In genomic region chr2:8475349-8476045, GRCh38 we compare ENCODE assay signal across 9 cellular contexts.
DNase-seq lines count a peak whose midpoint lies in the region; ATAC-seq and TF ChIP-seq lines count a peak whose summit lies in the region.
"Had no signal": no experiment of that assay in that cellular context is flagged by ENCODE, and none has a peak within 500 bp of the region (broad histone marks: within the 10 kb centered on the region; RNA-seq: fewer than 3 reads in every experiment).

No MANE protein-coding gene starts in this region.

- H3K4me1 Mint-ChIP-seq in activated T-helper 1 cell treated with anti-CD3 and anti-CD28 coated beads, Interleukin-12 subunit alpha, Interleukin-12 subunit beta, Interleukin-2, Interleukin-4 antibody, amounts not matched to agents 30 ng/mL and 10 ng/mL and 1 ng/mL, durations not matched to agents 14 hours and 24 hours and 36 hours (ENCODE audit: low read depth): peaks cover 97% of the 10 kb centered on the region

- H3K9me3 Mint-ChIP-seq in activated T-helper 1 cell treated with anti-CD3 and anti-CD28 coated beads, Interleukin-12 subunit alpha, Interleukin-12 subunit beta, Interleukin-2, Interleukin-4 antibody, amounts not matched to agents 30 ng/mL and 10 ng/mL and 1 ng/mL, durations not matched to agents 14 hours and 24 hours and 36 hours: peaks cover 7% of the 10 kb centered on the region
- H3K9me3 Mint-ChIP-seq: dendritic cell treated with granulocyte-macrophage colony-stimulating factor and Interleukin-4, amounts not matched to agents 40 ng/mL and 50 ng/mL, for 4 days had no signal

- POLR2A ChIA-PET in RWPE1 (lab: Yijun Ruan, JAX; ENCODE audit: low non-redundant PET): no interaction called here

- DNase-seq in NCI-H2107 treated with DMSO at 0.1 percent for 48 hours (lab: John Stamatoyannopoulos, UW; ENCODE audit: unreplicated experiment): peak; percentile 69
- DNase-seq in NCI-H2107 (lab: John Stamatoyannopoulos, UW): no peak
- DNase-seq in HT-29 (ENCODE audit: low spot score): peak; percentile 81
- no peak for DNase-seq in activated T-helper 1 cell treated with anti-CD3 and anti-CD28 coated beads, Interleukin-12 subunit alpha, Interleukin-12 subunit beta, Interleukin-2, Interleukin-4 antibody, amounts not matched to agents 30 ng/mL and 10 ng/mL and 1 ng/mL, durations not matched to agents 14 hours and 24 hours and 36 hours (ENCODE audit: low spot score)
- DNase-seq in stimulated activated CD4-positive, alpha-beta T cell treated with anti-CD3 and anti-CD28 coated beads, Interleukin-1b, Interleukin-23, amount 100 ng/mL, for 48 hours: peak; percentile 55
- DNase-seq in RWPE1 (ENCODE audit: low spot score): no peak
- DNase-seq in activated gamma-delta T cell (lab: John Stamatoyannopoulos, UW): no peak

- no peak for TF ChIP-seq CTCF in RWPE1 (conservative IDR thresholded peaks at IDR 0.05; ENCODE audit: low read depth)

- no peak overlapping the region for H3K4me3 Mint-ChIP-seq in activated T-helper 1 cell treated with anti-CD3 and anti-CD28 coated beads, Interleukin-12 subunit alpha, Interleukin-12 subunit beta, Interleukin-2, Interleukin-4 antibody, amounts not matched to agents 30 ng/mL and 10 ng/mL and 1 ng/mL, durations not matched to agents 14 hours and 24 hours and 36 hours
- H3K4me3 Mint-ChIP-seq: dendritic cell treated with granulocyte-macrophage colony-stimulating factor and Interleukin-4, amounts not matched to agents 40 ng/mL and 50 ng/mL, for 4 days had no signal

- H3K27ac Mint-ChIP-seq in activated T-helper 1 cell treated with anti-CD3 and anti-CD28 coated beads, Interleukin-12 subunit alpha, Interleukin-12 subunit beta, Interleukin-2, Interleukin-4 antibody, amounts not matched to agents 30 ng/mL and 10 ng/mL and 1 ng/mL, durations not matched to agents 14 hours and 24 hours and 36 hours: peak overlapping the region; percentile 78
- H3K27ac Mint-ChIP-seq: dendritic cell treated with granulocyte-macrophage colony-stimulating factor and Interleukin-4, amounts not matched to agents 40 ng/mL and 50 ng/mL, for 4 days had no signal

- intact Hi-C loops in activated T-helper 1 cell treated with anti-CD3 and anti-CD28 coated beads, Interleukin-12 subunit alpha, Interleukin-12 subunit beta, Interleukin-2, Interleukin-4 antibody, amounts not matched to agents 30 ng/mL and 10 ng/mL and 1 ng/mL, durations not matched to agents 14 hours and 24 hours and 36 hours (cut with micrococcal nuclease): loop anchor here (1.0 to 5.0 kb wide), 2 partner anchors 68 to 238 kb away; no protein-coding TSS in a partner anchor

- H3K27me3 Mint-ChIP-seq in activated T-helper 1 cell treated with anti-CD3 and anti-CD28 coated beads, Interleukin-12 subunit alpha, Interleukin-12 subunit beta, Interleukin-2, Interleukin-4 antibody, amounts not matched to agents 30 ng/mL and 10 ng/mL and 1 ng/mL, durations not matched to agents 14 hours and 24 hours and 36 hours (ENCODE audit: insufficient read depth): no peaks in the 10 kb centered on the region

- H3K27ac ChIP-seq in RWPE1: no peak overlapping the region

- peaks cover 6% of the 10 kb centered on the region for H3K36me3 Mint-ChIP-seq in activated T-helper 1 cell treated with anti-CD3 and anti-CD28 coated beads, Interleukin-12 subunit alpha, Interleukin-12 subunit beta, Interleukin-2, Interleukin-4 antibody, amounts not matched to agents 30 ng/mL and 10 ng/mL and 1 ng/mL, durations not matched to agents 14 hours and 24 hours and 36 hours (ENCODE audit: low read depth)

- CTCF ChIA-PET in RWPE1 (lab: Yijun Ruan, JAX): interaction anchor here (0.6 kb wide), 1 partner anchor 183 kb away, joined by 3 read pairs; no protein-coding TSS in a partner anchor

- no peak for ATAC-seq in GM19328 (IDR thresholded peaks at IDR 0.05; ENCODE audit: unreplicated experiment)

Comparison
In these comparisons a context has a peak if more than half of its experiments do, and no peak if none do; other contexts are left out.
1. DNase-seq: peak in NCI-H2107 treated with DMSO at 0.1 percent for 48 hours (single experiment), HT-29 (single experiment) and stimulated activated CD4-positive, alpha-beta T cell treated with anti-CD3 and anti-CD28 coated beads, Interleukin-1b, Interleukin-23, amount 100 ng/mL, for 48 hours (single experiment); none in NCI-H2107 (single experiment), activated T-helper 1 cell treated with anti-CD3 and anti-CD28 coated beads, Interleukin-12 subunit alpha, Interleukin-12 subunit beta, Interleukin-2, Interleukin-4 antibody, amounts not matched to agents 30 ng/mL and 10 ng/mL and 1 ng/mL, durations not matched to agents 14 hours and 24 hours and 36 hours (single experiment), RWPE1 (single experiment) and activated gamma-delta T cell (single experiment).